ENCODE assay signal across 1 cellular context in genomic region chr15:52100807-52101206, GRCh38.
TF ChIP-seq lines count a peak whose summit lies in the region.

No MANE protein-coding gene starts in this region.

TF ChIP-seq in K562, 482 proteins besides CTCF, POLR2A, EP300 and RAD21 (continued from another document and continues in another):
- TF ChIP-seq AFF4 (CRISPR knock-in tag; IDR thresholded peaks at IDR 0.05) (no peak), FOSL1 (tag; conservative IDR thresholded peaks at IDR 0.05) (peak; percentile 95), HEY1 (CRISPR knock-in tag; IDR thresholded peaks at IDR 0.05; ENCODE audit: borderline replicate concordance) (no peak), THRB (CRISPR knock-in tag; conservative IDR thresholded peaks at IDR 0.05) (no peak), SRF (CRISPR knock-in tag; IDR thresholded peaks at IDR 0.05) (no peak), ZBED1 (IDR thresholded peaks at IDR 0.05) (no peak), KLF16 (IDR thresholded peaks at IDR 0.05) (no peak), TGIF2 (CRISPR knock-in tag; IDR thresholded peaks at IDR 0.05) (no peak), GABPB1 (CRISPR knock-in tag; IDR thresholded peaks at IDR 0.05) (no peak), MAZ (CRISPR knock-in tag; conservative IDR thresholded peaks at IDR 0.05 in 1 of 2, IDR thresholded peaks at IDR 0.05 in 1 of 2) (no peak), JUN (IDR thresholded peaks at IDR 0.05; ENCODE audit: borderline replicate concordance, low read depth, low read length) (peak; percentile 94), JUN (CRISPR knock-in tag; IDR thresholded peaks at IDR 0.05; ENCODE audit: borderline replicate concordance) (no peak), JUNB (CRISPR knock-in tag; conservative IDR thresholded peaks at IDR 0.05) (peak; percentile 89), ESRRB (CRISPR knock-in tag; IDR thresholded peaks at IDR 0.05; ENCODE audit: borderline replicate concordance) (no peak), ZNF384 (IDR thresholded peaks at IDR 0.05; ENCODE audit: low read depth, low read length) (no peak), SPI1 (IDR thresholded peaks at IDR 0.05; ENCODE audit: borderline replicate concordance, low read depth, low read length) (0 out of 2 replicates have a peak, but pooled peaks have one; percentile 21), SAFB2 (IDR thresholded peaks at IDR 0.05; ENCODE audit: borderline replicate concordance, low read depth, low read length, severe bottlenecking) (no peak), FUS (optimal IDR thresholded peaks at IDR 0.05; ENCODE audit: low read depth, low read length) (no peak), KDM4B (IDR thresholded peaks at IDR 0.05; ENCODE audit: borderline replicate concordance in 2 of 2, low read depth in 1 of 2) (no peak), ZNF165 (CRISPR knock-in tag; IDR thresholded peaks at IDR 0.05; ENCODE audit: borderline replicate concordance) (no peak), MGA (IDR thresholded peaks at IDR 0.05) (no peak), ZC3H11A (IDR thresholded peaks at IDR 0.05; ENCODE audit: low read depth, low read length) (no peak), CUX1 (CRISPR knock-in tag; IDR thresholded peaks at IDR 0.05) (no peak), ZNF143 (CRISPR knock-in tag; IDR thresholded peaks at IDR 0.05) (no peak), POLR2AphosphoS2 (IDR thresholded peaks at IDR 0.05; ENCODE audit: low read length) (no peak), SIRT6 (IDR thresholded peaks at IDR 0.05; ENCODE audit: low read depth, low read length) (no peak), ARID1B (IDR thresholded peaks at IDR 0.05) (peak; percentile 82), KHSRP (IDR thresholded peaks at IDR 0.05) (no peak), NR2C2 (CRISPR knock-in tag; IDR thresholded peaks at IDR 0.05) (no peak), NR2C2 (tag; IDR thresholded peaks at IDR 0.05) (no peak), NFIX (CRISPR knock-in tag; IDR thresholded peaks at IDR 0.05; ENCODE audit: low read depth) (no peak), SMARCB1 (IDR thresholded peaks at IDR 0.05; ENCODE audit: insufficient read length, low read depth) (no peak), OTX1 (CRISPR knock-in tag; IDR thresholded peaks at IDR 0.05) (no peak), PTBP1 (IDR thresholded peaks at IDR 0.05; ENCODE audit: low read depth, low read length) (no peak), ZNF584 (CRISPR knock-in tag; IDR thresholded peaks at IDR 0.05; ENCODE audit: low read depth) (no peak), CBX1 (IDR thresholded peaks at IDR 0.05; ENCODE audit: low read depth) (no peak), E2F8 (IDR thresholded peaks at IDR 0.05; ENCODE audit: low read depth, partially characterized antibody) (no peak), KLF1 (tag; IDR thresholded peaks at IDR 0.05) (no peak), FOXA3 (CRISPR knock-in tag; conservative IDR thresholded peaks at IDR 0.05 in 1 of 2, IDR thresholded peaks at IDR 0.05 in 1 of 2) (no peak), SMARCA5 (IDR thresholded peaks at IDR 0.05) (no peak), SREBF2 (CRISPR knock-in tag; IDR thresholded peaks at IDR 0.05) (no peak)
